Comparison of ENCODE assay signal across 8 cellular contexts in the genomic region with DNA sequence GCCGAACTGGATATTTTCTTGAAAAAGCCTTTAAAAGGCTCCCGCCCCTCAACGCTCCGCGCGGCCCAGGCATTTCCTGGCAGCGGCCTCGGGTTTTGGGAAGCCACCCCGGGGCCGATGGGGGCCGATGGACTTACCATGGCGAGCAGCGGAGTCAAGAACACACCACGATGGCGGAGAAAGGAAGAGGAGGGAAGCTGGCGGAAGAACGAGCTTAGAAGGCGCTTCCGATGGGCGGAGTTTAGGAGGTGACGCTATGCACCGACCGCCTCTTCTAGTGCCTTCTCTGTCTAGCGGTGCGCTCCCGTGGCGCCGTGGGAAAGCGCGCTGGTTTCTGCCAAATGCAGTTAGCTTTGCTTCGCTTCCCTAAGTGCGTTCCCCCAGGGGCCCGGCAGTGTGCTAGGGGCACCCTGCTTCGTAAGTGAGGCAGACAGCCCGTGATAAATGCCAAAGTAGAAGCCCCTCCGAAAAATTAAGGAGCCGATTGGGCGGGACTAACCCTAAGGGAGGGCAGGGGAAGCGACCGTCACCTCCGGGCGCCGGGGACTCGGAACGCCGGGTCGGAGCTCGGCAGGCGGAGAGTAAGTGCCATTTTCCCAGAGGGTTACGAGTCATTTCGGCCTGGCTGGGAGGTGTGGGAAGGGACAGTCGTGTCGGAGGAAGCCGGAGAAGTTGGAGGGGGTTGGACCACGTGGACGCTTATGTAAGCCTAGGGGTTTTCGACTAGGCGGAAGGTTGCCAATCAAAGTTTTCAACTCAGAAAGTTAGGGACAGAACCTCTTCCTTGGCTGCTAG. TPM values are rescaled to one million over a fixed set of nuclear protein-coding genes. Genes with fewer than 3 reads are reported as not detected.
A peak's percentile ranks its signal among the peaks of the same experiment; 100 is the strongest.
DNase-seq lines count a peak whose midpoint lies in the region; ATAC-seq and TF ChIP-seq lines count a peak whose summit lies in the region.

TSS of gene RPL39 (minus strand) at position 194 of the 795 bp plus-strand sequence. CDS start at position 140, 54 bp downstream.

- no peaks in the 10 kb centered on the region for H3K4me1 ChIP-seq in ectodermal cell (ENCODE audit: control insufficient read depth, insufficient read depth, low read length)
- H3K4me1 ChIP-seq in lung (ENCODE audit: control insufficient read depth in 2 of 2, insufficient read depth in 2 of 2, low read length in 2 of 2) = peaks cover 1 to 5% of the 10 kb centered on the region in 2 donors

- DNase-seq in COLO668 (lab: John Stamatoyannopoulos, UW; ENCODE audit: unreplicated experiment) = peak; percentile 86
- DNase-seq in GM20000 (ENCODE audit: low spot score) = peak; percentile 59
- peak; percentile 60 for DNase-seq in HS-5 (ENCODE audit: low read depth)
- peak; percentile 1 for DNase-seq in NK-92 (lab: John Stamatoyannopoulos, UW; ENCODE audit: unreplicated experiment)
- peak; percentile 53 to 62 for DNase-seq in activated CD8-positive, alpha-beta memory T cell treated with anti-CD3 and anti-CD28 coated beads for 1 hour (ENCODE audit: extremely low read depth in 1 of 2, low read depth in 1 of 2)
- DNase-seq in lung (ENCODE audit: low spot score) = peak; percentile 79
- peak; percentile 50 to 65 (median 60) for DNase-seq in stimulated activated CD4-positive, alpha-beta T cell treated with anti-CD3 and anti-CD28 coated beads, TNF-alpha, amount 100 ng/mL, for 4 hours (ENCODE audit: low read depth in 3 of 3)

- H3K27ac ChIP-seq in ectodermal cell (ENCODE audit: insufficient read depth, low read depth, low read length, poor library complexity, severe bottlenecking) = peak within 1 kb of the TSS; percentile 95
- peak within 1 kb of the TSS; percentile 95 for H3K27ac ChIP-seq in lung (ENCODE audit: low read depth in 1 of 2, low read length in 1 of 2)

- TF ChIP-seq CTCF in GM20000 (IDR thresholded peaks at IDR 0.05; ENCODE audit: extremely low read depth, missing control alignments) (no peak), lung (IDR thresholded peaks at IDR 0.05; ENCODE audit: control extremely low read depth, extremely low read depth) (no peak)

- ATAC-seq in lung (ENCODE audit: insufficient read depth, low FRiP score) = peak; percentile 91

- 0% methylated on average over 58 of the region's 58 CpGs for WGBS in ectodermal cell, 2 experiments
- 0 to 35% methylated on average over 39 to 58 of the region's 58 CpGs for WGBS in lung, 2 donors

- H3K27me3 ChIP-seq in ectodermal cell (ENCODE audit: control insufficient read depth, insufficient read depth, low read length, poor library complexity, severe bottlenecking) (no peaks in the 10 kb centered on the region), lung (ENCODE audit: control insufficient read depth, insufficient read depth) (no peaks in the 10 kb centered on the region)

- peak within 1 kb of the TSS; percentile 80 for H3K4me3 ChIP-seq in ectodermal cell (ENCODE audit: insufficient read depth, low read depth, low read length)
- H3K4me3 ChIP-seq in lung = peak within 1 kb of the TSS; percentile 55

- H3K9me3 ChIP-seq in ectodermal cell (ENCODE audit: control insufficient read depth, low read length) = no peaks in the 10 kb centered on the region
- H3K9me3 ChIP-seq in lung (ENCODE audit: control insufficient read depth in 2 of 2, insufficient read depth in 1 of 2, low read length in 1 of 2) = peaks cover 0 to 4% of the 10 kb centered on the region in 2 donors

- H3K36me3 ChIP-seq in ectodermal cell (ENCODE audit: control insufficient read depth, insufficient read depth, low read length) (no peaks in the 10 kb centered on the region), lung (ENCODE audit: control insufficient read depth in 2 of 2, insufficient read depth in 2 of 2, low read length in 2 of 2) (peaks cover 0 to 7% of the 10 kb centered on the region in 2 donors)

RNA-seq across cellular contexts. Expression of gene RPL39, which starts in this region (rescaled TPM):
- polyA plus RNA-seq in ectodermal cell (2013, experiment 1 of 4) = 2,867 TPM
- polyA plus RNA-seq in ectodermal cell (2013, experiment 2 of 4) = 2,884 TPM
- polyA plus RNA-seq in ectodermal cell (2013, experiment 3 of 4) = 2,918 TPM
- 3,215 TPM for polyA plus RNA-seq in ectodermal cell (2013, experiment 4 of 4)
- total RNA-seq in lung = 1,000 to 10,000 TPM in 1 of 2 donors, 100 to 1,000 TPM in 1; 662 to 1,097 TPM
- over 10,000 TPM in 1 of 2 donors, 1,000 to 10,000 TPM in 1; 4,331 to 10,699 TPM for polyA plus RNA-seq in lung

Comparison
In these comparisons a context has a peak if more than half of its experiments do, and no peak if none do; other contexts are left out.
1. Peak in every context shown above with its lines: DNase-seq, ATAC-seq, H3K4me3 ChIP-seq and H3K27ac ChIP-seq.
2. DNase-seq: peak in every context shown above with its lines; median percentile 86 in COLO668; 79 in lung; 60 in HS-5; 60 in stimulated activated CD4-positive, alpha-beta T cell treated with anti-CD3 and anti-CD28 coated beads, TNF-alpha, amount 100 ng/mL, for 4 hours; 59 in GM20000; 58 in activated CD8-positive, alpha-beta memory T cell treated with anti-CD3 and anti-CD28 coated beads for 1 hour; 1 in NK-92.